In genomic region chr17:40139566-40140058, GRCh38 we compare ENCODE assay signal across 8 cellular contexts. TPM values are rescaled to one million over a fixed set of nuclear protein-coding genes. Genes with fewer than 3 reads are reported as not detected.
DNase-seq lines count a peak whose midpoint lies in the region; ATAC-seq and TF ChIP-seq lines count a peak whose summit lies in the region.

No MANE protein-coding gene starts in this region.

- H3K27me3 ChIP-seq in HAP-1 (ENCODE audit: low read depth) (no peaks in the 10 kb centered on the region), esophagus (ENCODE audit: control insufficient read depth in 1 of 2, insufficient read depth in 2 of 2, low read length in 2 of 2) (no peaks in the 10 kb centered on the region)

- H3K9me3 ChIP-seq in HAP-1 = no peaks in the 10 kb centered on the region; the same call in 1 of the 2 replicates
- no peaks in the 10 kb centered on the region for H3K9me3 ChIP-seq in esophagus (ENCODE audit: control insufficient read depth in 2 of 2, insufficient read depth in 1 of 2, low read depth in 1 of 2, low read length in 1 of 2)

- in situ Hi-C loops in HAP-1 (cut with MboI; ENCODE audit: low sequenced_read_pairs) = no loop called here

- CTCF ChIA-PET in RWPE1 (lab: Yijun Ruan, JAX) = interaction anchor here (0.6 to 1.0 kb wide), 3 partner anchors 9 to 78 kb away, joined by 3 to 5 read pairs (median 5); no protein-coding TSS in a partner anchor

- peaks cover 14% of the 10 kb centered on the region for H3K4me1 ChIP-seq in HAP-1
- H3K4me1 ChIP-seq in esophagus (ENCODE audit: control insufficient read depth in 2 of 2, insufficient read depth in 2 of 2, low read length in 1 of 2) = peaks cover 0 to 4% of the 10 kb centered on the region in 2 donors

- DNase-seq in HAP-1 (ENCODE audit: low spot score in 2 of 2) (peak in 1 of 2 experiments; percentile 15), RWPE1 (ENCODE audit: low spot score) (no peak), omental fat pad (ENCODE audit: low spot score) (no peak), kidney glomerular epithelial cell (lab: John Stamatoyannopoulos, UW) (no peak), NCI-H446 treated with DMSO at 0.1 percent for 48 hours (lab: John Stamatoyannopoulos, UW) (no peak)
- no peak for DNase-seq in NK-92 treated with Interleukin-12 subunit alpha and Interleukin-12 subunit beta, amount 100 ng/mL, for 24 hours (lab: John Stamatoyannopoulos, UW)

- peak overlapping the region; percentile 96 for H3K27ac ChIP-seq in RWPE1
- peak overlapping the region; percentile 97 to 98 for H3K27ac ChIP-seq in esophagus (ENCODE audit: low read depth in 2 of 2, low read length in 1 of 2)

- H3K36me3 ChIP-seq in HAP-1 (replicated peaks) (peaks cover 50% of the 10 kb centered on the region), esophagus (ENCODE audit: control insufficient read depth in 2 of 2, insufficient read depth in 2 of 2, low read length in 1 of 2) (peaks cover 0 to 3% of the 10 kb centered on the region in 2 donors)

- WGBS in esophagus, 2 donors = 7 to 8% methylated on average over 14 of the region's 14 CpGs

- ATAC-seq in omental fat pad (ENCODE audit: low FRiP score) = peak; percentile 2

- TF ChIP-seq CTCF in RWPE1 (conservative IDR thresholded peaks at IDR 0.05; ENCODE audit: low read depth) = no peak
- no peak for TF ChIP-seq CTCF in omental fat pad (IDR thresholded peaks at IDR 0.05)

- H3K4me3 ChIP-seq in GM08714 (ENCODE audit: low read length) = peak overlapping the region; percentile 99
- peak overlapping the region; percentile 95 for H3K4me3 ChIP-seq in HAP-1
- H3K4me3 ChIP-seq in esophagus (ENCODE audit: low read depth in 1 of 2, low read length in 2 of 2) = peak overlapping the region; percentile 41 to 67

- POLR2A ChIA-PET in RWPE1 (lab: Yijun Ruan, JAX; ENCODE audit: low non-redundant PET) = interaction anchor here (0.5 to 0.6 kb wide), 2 partner anchors 39 to 75 kb away, joined by 3 read pairs; no protein-coding TSS in a partner anchor

RNA-seq across cellular contexts. Expression of gene CASC3, which starts 0.7 kb away (rescaled TPM):
- 10 to 100 TPM; 24.3 to 24.6 TPM for polyA plus RNA-seq in esophagus
- total RNA-seq in omental fat pad = 10 to 100 TPM; 36.6 to 77.6 (median 51.1) TPM

RNA-seq across cellular contexts. Expression of gene MSL1, which starts 17.8 kb away (rescaled TPM):
- polyA plus RNA-seq in esophagus = 10 to 100 TPM; 42.1 to 59.5 TPM
- total RNA-seq in omental fat pad = 100 to 1,000 TPM in 1 of 4 donors, 10 to 100 TPM in 3; 50.2 to 139 (median 61.9) TPM

RNA-seq across cellular contexts. Expression of gene RAPGEFL1, which starts 37.7 kb away (rescaled TPM):
- 100 to 1,000 TPM; 109 to 282 TPM for polyA plus RNA-seq in esophagus
- 10 to 100 TPM in 1 of 4 donors, 1 to 10 TPM in 3; 3.0 to 16.1 (median 4.4) TPM for total RNA-seq in omental fat pad

RNA-seq across cellular contexts. Expression of gene NR1D1, which starts 39.2 kb away (rescaled TPM):
- polyA plus RNA-seq in esophagus = 10 to 100 TPM; 23.6 to 24.6 TPM
- total RNA-seq in omental fat pad = 1 to 10 TPM; 3.1 to 9.3 (median 7.0) TPM
